14 cellular contexts compared by ENCODE assay signal in genomic region chr7:1911571-1911970, GRCh38.
A peak's percentile ranks its signal among the peaks of the same experiment; 100 is the strongest.
DNase-seq lines count a peak whose midpoint lies in the region; ATAC-seq and TF ChIP-seq lines count a peak whose summit lies in the region.
"Had no signal": no experiment of that assay in that cellular context is flagged by ENCODE, and none has a peak within 500 bp of the region (broad histone marks: within the 10 kb centered on the region; RNA-seq: fewer than 3 reads in every experiment).

No MANE protein-coding gene starts in this region.

- no peaks in the 10 kb centered on the region for H3K79me1 ChIP-seq in H9 (ENCODE audit: insufficient read depth, low read depth, low read length, poor library complexity, severe bottlenecking)

- H2AK5ac ChIP-seq in H9 (ENCODE audit: insufficient read length, low read length): no peak overlapping the region

- no peak overlapping the region for H3K56ac ChIP-seq in H9 (ENCODE audit: insufficient read length, low read depth, low read length)

- H2BK15ac ChIP-seq in H9 (ENCODE audit: low read depth, low read length): no peak overlapping the region

- no peak for DNase-seq in CD4-positive, CD25-positive, alpha-beta regulatory T cell
- no peak for DNase-seq in H9
- DNase-seq in stimulated activated effector memory CD8-positive, alpha-beta T cell treated with anti-CD3 and anti-CD28 coated beads, Interleukin-12 subunit alpha, Interleukin-12 subunit beta, amount 100 ng/mL, for 72 hours (ENCODE audit: low spot score in 2 of 2): no peak
- DNase-seq in NOMO-1 treated with DMSO at 0.1 percent for 48 hours (lab: John Stamatoyannopoulos, UW; ENCODE audit: unreplicated experiment): no peak
- no peak for DNase-seq in NCI-H2171 (lab: John Stamatoyannopoulos, UW)
- DNase-seq: BE2C, DMS53, GF-D8, H7 had no signal

- H3K79me2 ChIP-seq in H9 (ENCODE audit: insufficient read depth, low read length): no peaks in the 10 kb centered on the region

- H3K14ac ChIP-seq in H9 (ENCODE audit: insufficient read depth, low read length): no peak overlapping the region; the same call in 1 of the 2 replicates

- no peak overlapping the region for H3K4ac ChIP-seq in H9 (ENCODE audit: low read depth, low read length)

- H3K27ac Mint-ChIP-seq in CD4-positive, CD25-positive, alpha-beta regulatory T cell: peak overlapping the region in 2 of 3 donors; percentile 55 to 80
- H3K27ac Mint-ChIP-seq in H9: peak overlapping the region; percentile 28 to 87 (median 63); a peak in 4 of 7 replicates
- peak overlapping the region; percentile 35 for H3K27ac Mint-ChIP-seq in dendritic cell treated with granulocyte-macrophage colony-stimulating factor and Interleukin-4, amounts not matched to agents 40 ng/mL and 50 ng/mL, for 4 days
- H3K27ac Mint-ChIP-seq in stimulated activated effector memory CD8-positive, alpha-beta T cell treated with anti-CD3 and anti-CD28 coated beads, Interleukin-12 subunit alpha, Interleukin-12 subunit beta, amount 100 ng/mL, for 72 hours: peak overlapping the region; percentile 20

- no peaks in the 10 kb centered on the region for H4K20me1 ChIP-seq in H9 (ENCODE audit: control insufficient read depth, insufficient read depth, insufficient read length)

- H2BK120ac ChIP-seq in H9 (ENCODE audit: low read depth, low read length, poor library complexity, severe bottlenecking): no peak overlapping the region

- H3K4me3 Mint-ChIP-seq in CD4-positive, CD25-positive, alpha-beta regulatory T cell: peak overlapping the region in 1 of 4 donors; percentile 16
- no peak overlapping the region for H3K4me3 Mint-ChIP-seq in H9
- H3K4me3 Mint-ChIP-seq in dendritic cell treated with granulocyte-macrophage colony-stimulating factor and Interleukin-4, amounts not matched to agents 40 ng/mL and 50 ng/mL, for 4 days: no peak overlapping the region
- no peak overlapping the region for H3K4me3 Mint-ChIP-seq in stimulated activated effector memory CD8-positive, alpha-beta T cell treated with anti-CD3 and anti-CD28 coated beads, Interleukin-12 subunit alpha, Interleukin-12 subunit beta, amount 100 ng/mL, for 72 hours
- H3K4me3 Mint-ChIP-seq: CD14-positive monocyte, GM23338 had no signal

- H2AFZ ChIP-seq in H9 (ENCODE audit: low read length): no peak overlapping the region
- H2AFZ ChIP-seq: GM23338 had no signal

- H3K27ac ChIP-seq in CD4-positive, CD25-positive, alpha-beta regulatory T cell (ENCODE audit: insufficient read depth, low read length, poor library complexity, severe bottlenecking): no peak overlapping the region
- no peak overlapping the region for H3K27ac ChIP-seq in H9 (ENCODE audit: insufficient read length, low read depth, low read length)
- H3K27ac ChIP-seq: A549 had no signal

- H3K4me2 ChIP-seq in H9 (ENCODE audit: insufficient read depth, insufficient read length, low read length): no peak overlapping the region
- H3K4me2 ChIP-seq: A549, GM23338 had no signal

- no peak overlapping the region for H2BK12ac ChIP-seq in H9 (ENCODE audit: insufficient read length, low read depth, low read length)

- H3K4me1 Mint-ChIP-seq in CD4-positive, CD25-positive, alpha-beta regulatory T cell: peaks cover 0 to 21% (median 4%) of the 10 kb centered on the region in 4 donors
- peaks cover 3% of the 10 kb centered on the region in 2 experiments for H3K4me1 Mint-ChIP-seq in H9
- peaks cover 31% of the 10 kb centered on the region for H3K4me1 Mint-ChIP-seq in dendritic cell treated with granulocyte-macrophage colony-stimulating factor and Interleukin-4, amounts not matched to agents 40 ng/mL and 50 ng/mL, for 4 days (ENCODE audit: low read depth)
- H3K4me1 Mint-ChIP-seq in stimulated activated effector memory CD8-positive, alpha-beta T cell treated with anti-CD3 and anti-CD28 coated beads, Interleukin-12 subunit alpha, Interleukin-12 subunit beta, amount 100 ng/mL, for 72 hours: peaks cover 21% of the 10 kb centered on the region

- H3K9me3 ChIP-seq in CD4-positive, CD25-positive, alpha-beta regulatory T cell (ENCODE audit: control insufficient read depth in 2 of 2, low read length in 2 of 2): no peaks in the 10 kb centered on the region
- H3K9me3 ChIP-seq in H9 (ENCODE audit: control insufficient read depth, low read depth, low read length): no peaks in the 10 kb centered on the region
- H3K9me3 ChIP-seq: A549, BE2C had no signal

- H3K4me3 ChIP-seq in CD4-positive, CD25-positive, alpha-beta regulatory T cell (ENCODE audit: low read depth, low read length): no peak overlapping the region
- H3K4me3 ChIP-seq: A549, GM23338 had no signal

- H3K18ac ChIP-seq in H9 (ENCODE audit: insufficient read length, low read depth, low read length): no peak overlapping the region

- no peak overlapping the region for H3T11ph ChIP-seq in H9 (ENCODE audit: low read length)

- no peak overlapping the region for H2BK5ac ChIP-seq in H9 (ENCODE audit: insufficient read length, low read length)

- TF ChIP-seq CTCF in H9 (conservative IDR thresholded peaks at IDR 0.05): no peak

- H3K27me3 Mint-ChIP-seq in CD4-positive, CD25-positive, alpha-beta regulatory T cell: peaks cover 6% of the 10 kb centered on the region
- no peaks in the 10 kb centered on the region for H3K27me3 Mint-ChIP-seq in H9 (ENCODE audit: low read depth)
- H3K27me3 Mint-ChIP-seq in dendritic cell treated with granulocyte-macrophage colony-stimulating factor and Interleukin-4, amounts not matched to agents 40 ng/mL and 50 ng/mL, for 4 days: no peaks in the 10 kb centered on the region

- no peaks in the 10 kb centered on the region for H3K23me2 ChIP-seq in H9 (ENCODE audit: insufficient read length, low read depth, low read length, poor library complexity, severe bottlenecking)

- no peak overlapping the region for H4K5ac ChIP-seq in H9 (ENCODE audit: insufficient read length, low read depth, low read length)

- peaks cover 22% of the 10 kb centered on the region for H3K36me3 ChIP-seq in CD4-positive, CD25-positive, alpha-beta regulatory T cell (ENCODE audit: control insufficient read depth, insufficient read depth, low read length)
- H3K36me3 ChIP-seq: BE2C had no signal

- no peak overlapping the region for H2BK20ac ChIP-seq in H9 (ENCODE audit: low read depth, low read length, poor library complexity, severe bottlenecking)

- H3K23ac ChIP-seq in H9 (ENCODE audit: insufficient read length, low read depth, low read length): no peak overlapping the region

- H4K8ac ChIP-seq in H9 (replicated peaks; ENCODE audit: insufficient read length, low read depth, low read length): no peak overlapping the region

- H3K9ac ChIP-seq in H9 (ENCODE audit: extremely low read depth, insufficient read length, low read length): no peak overlapping the region

- no peaks in the 10 kb centered on the region for H3K4me1 ChIP-seq in CD4-positive, CD25-positive, alpha-beta regulatory T cell (ENCODE audit: control insufficient read depth, insufficient read depth, low read length, poor library complexity, severe bottlenecking)
- H3K4me1 ChIP-seq in H9 (ENCODE audit: insufficient read depth, low read length): no peaks in the 10 kb centered on the region
- H3K4me1 ChIP-seq: A549 had no signal

- H4K91ac ChIP-seq in H9 (ENCODE audit: insufficient read length, low read depth, low read length): no peak overlapping the region

- no CpG with 5 or more reads among the region's 14 CpGs for WGBS in H9 (ENCODE audit: extremely low coverage, insufficient read length, low lambda C conversion rate)

- no peak for ATAC-seq in CD4-positive, CD25-positive, alpha-beta regulatory T cell (ENCODE audit: low read depth in 2 of 2)
- no peak for ATAC-seq in stimulated activated effector memory CD8-positive, alpha-beta T cell treated with anti-CD3 and anti-CD28 coated beads, Interleukin-12 subunit alpha, Interleukin-12 subunit beta, amount 100 ng/mL, for 72 hours
- ATAC-seq in GM19463 (IDR thresholded peaks at IDR 0.05; ENCODE audit: unreplicated experiment): no peak
- ATAC-seq: A549 had no signal

- H3K36me3 Mint-ChIP-seq in CD4-positive, CD25-positive, alpha-beta regulatory T cell: peaks cover 4% of the 10 kb centered on the region
- H3K36me3 Mint-ChIP-seq in H9 (ENCODE audit: insufficient read depth in 1 of 3, low read depth in 3 of 3): no peaks in the 10 kb centered on the region
- peaks cover 86% of the 10 kb centered on the region for H3K36me3 Mint-ChIP-seq in dendritic cell treated with granulocyte-macrophage colony-stimulating factor and Interleukin-4, amounts not matched to agents 40 ng/mL and 50 ng/mL, for 4 days (ENCODE audit: low read depth)
- no peaks in the 10 kb centered on the region for H3K36me3 Mint-ChIP-seq in stimulated activated effector memory CD8-positive, alpha-beta T cell treated with anti-CD3 and anti-CD28 coated beads, Interleukin-12 subunit alpha, Interleukin-12 subunit beta, amount 100 ng/mL, for 72 hours

- H3K9me3 Mint-ChIP-seq in CD4-positive, CD25-positive, alpha-beta regulatory T cell: peaks cover 0 to 9% (median 0%) of the 10 kb centered on the region in 7 donors
- no peaks in the 10 kb centered on the region for H3K9me3 Mint-ChIP-seq in H9
- H3K9me3 Mint-ChIP-seq in dendritic cell treated with granulocyte-macrophage colony-stimulating factor and Interleukin-4, amounts not matched to agents 40 ng/mL and 50 ng/mL, for 4 days: no peaks in the 10 kb centered on the region
- no peaks in the 10 kb centered on the region for H3K9me3 Mint-ChIP-seq in stimulated activated effector memory CD8-positive, alpha-beta T cell treated with anti-CD3 and anti-CD28 coated beads, Interleukin-12 subunit alpha, Interleukin-12 subunit beta, amount 100 ng/mL, for 72 hours
- H3K9me3 Mint-ChIP-seq: CD14-positive monocyte, GM23338 had no signal

- H3K27me3 ChIP-seq in CD4-positive, CD25-positive, alpha-beta regulatory T cell (ENCODE audit: control insufficient read depth, insufficient read depth, low read length): no peaks in the 10 kb centered on the region
- no peaks in the 10 kb centered on the region for H3K27me3 ChIP-seq in H9 (ENCODE audit: insufficient read depth, low read length)
- H3K27me3 ChIP-seq: BE2C had no signal

- intact Hi-C loops in dendritic cell treated with granulocyte-macrophage colony-stimulating factor and Interleukin-4, amounts not matched to agents 40 ng/mL and 50 ng/mL, for 4 days (cut with micrococcal nuclease): loop anchor here (10.0 kb wide), 1 partner anchor 113 kb away; no protein-coding TSS in a partner anchor
